In the genomic region with DNA sequence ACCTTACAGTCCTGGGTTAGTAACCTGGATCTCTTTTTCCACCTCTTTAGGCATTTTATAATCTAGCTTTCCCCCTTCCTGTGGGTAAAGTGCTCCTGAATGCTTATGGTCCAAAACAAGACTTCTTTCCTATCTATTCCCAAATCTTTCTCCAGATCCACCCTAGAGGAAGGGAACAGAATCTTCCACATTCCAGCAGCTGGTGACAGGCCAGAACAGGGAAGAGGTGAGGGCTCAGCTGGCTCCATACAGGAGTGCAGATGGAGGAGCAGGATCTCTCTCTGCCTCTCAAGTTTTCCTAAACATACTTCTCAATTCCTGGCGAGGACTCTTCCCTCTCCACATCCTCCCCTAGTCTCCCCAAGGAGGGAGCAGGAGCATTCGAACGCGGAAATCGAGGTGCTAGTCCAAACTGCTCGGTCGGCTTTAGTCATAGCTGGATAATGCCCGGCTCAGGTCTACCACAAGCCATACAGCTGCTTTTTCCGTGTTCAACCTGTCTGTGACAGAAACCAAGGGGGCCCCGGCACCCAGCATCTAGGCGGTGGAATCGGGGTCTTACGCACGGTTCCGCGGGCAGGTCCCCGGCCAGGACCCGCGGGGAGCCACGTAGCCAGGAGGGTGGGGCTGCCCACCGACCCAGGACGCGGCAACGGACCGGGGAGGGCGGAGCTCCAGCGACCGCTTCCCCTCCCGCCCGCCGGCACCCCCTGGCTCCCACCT, we compare ENCODE assay signal across 8 cellular contexts. TPM values are rescaled to one million over a fixed set of nuclear protein-coding genes. Genes with fewer than 3 reads are reported as not detected.
DNase-seq lines count a peak whose midpoint lies in the region; ATAC-seq and TF ChIP-seq lines count a peak whose summit lies in the region.

No MANE protein-coding gene starts in this region.

- H3K27ac Mint-ChIP-seq in activated B cell treated with CpG ODN at 0.5 μM for 24 hours, result peak overlapping the region; percentile 98

- POLR2A ChIA-PET in A673 (lab: Charles Lee; ENCODE audit: low non-redundant PET), result interaction anchor here (1.1 kb wide), 1 partner anchor 8 kb away, joined by 4 read pairs; the partner anchor contains the start of gene TUSC2
- POLR2A ChIA-PET in activated B cell treated with CpG ODN at 0.5 μM for 24 hours (lab: Charles Lee), result interaction anchor here (0.5 to 6.5 kb wide), 31 partner anchors 12 to 1436 kb away, joined by 3 to 195 read pairs (median 5); partner anchors contain the start of genes C3orf18, CISH, CYB561D2 and DCAF1

- intact Hi-C loops in A673 (cut with micrococcal nuclease; ENCODE audit: unreplicated experiment), result no loop called here
- intact Hi-C loops in activated B cell treated with CpG ODN at 0.5 μM for 24 hours (cut with micrococcal nuclease), result loop anchor here (1.0 to 2.0 kb wide), 4 partner anchors 8 to 37 kb away; partner anchors contain the start of genes HYAL3, NAA80, TMEM115 and TUSC2

- H3K9me3 Mint-ChIP-seq in activated B cell treated with CpG ODN at 0.5 μM for 24 hours, result no peaks in the 10 kb centered on the region

- peak; percentile 23 for ATAC-seq in GM18870 (IDR thresholded peaks at IDR 0.05; ENCODE audit: unreplicated experiment)
- ATAC-seq in HG03095 (IDR thresholded peaks at IDR 0.05; ENCODE audit: unreplicated experiment), result peak; percentile 23
- peak; percentile 35 for ATAC-seq in activated B cell treated with CpG ODN at 0.5 μM for 24 hours (ENCODE audit: low read depth)

- H3K27me3 Mint-ChIP-seq in activated B cell treated with CpG ODN at 0.5 μM for 24 hours, result no peaks in the 10 kb centered on the region

- peak overlapping the region; percentile 82 for H3K4me3 ChIP-seq in A673 (ENCODE audit: low read depth, low read length, poor library complexity, severe bottlenecking)
- peak overlapping the region; percentile 83 for H3K4me3 ChIP-seq in skeletal muscle cell (ENCODE audit: low read depth, low read length)

- no peaks in the 10 kb centered on the region for H3K4me1 ChIP-seq in A673 (ENCODE audit: insufficient read depth, low read length, poor library complexity, severe bottlenecking)

- peaks cover 68% of the 10 kb centered on the region for H3K4me1 Mint-ChIP-seq in activated B cell treated with CpG ODN at 0.5 μM for 24 hours

- TSS peak; percentile 64 for BruUV-seq in A673 (replicated peaks; lab: Mats Ljungman, UMichigan)

- no peak for TF ChIP-seq CTCF in A673 (conservative IDR thresholded peaks at IDR 0.05; ENCODE audit: low read depth, low read length)
- no peak for TF ChIP-seq CTCF in activated B cell treated with CpG ODN at 0.5 μM for 24 hours (IDR thresholded peaks at IDR 0.05)

- CTCF ChIA-PET in A673 (lab: Charles Lee), result interaction anchor here (0.5 to 1.5 kb wide), 3 partner anchors 8 to 1053 kb away, joined by 4 to 6 read pairs (median 4); partner anchors contain the start of gene TUSC2
- CTCF ChIA-PET in activated B cell treated with CpG ODN at 0.5 μM for 24 hours (lab: Charles Lee), result interaction anchor here (0.7 to 3.8 kb wide), 8 partner anchors 8 to 142 kb away, joined by 3 to 16 read pairs (median 6); partner anchors contain the start of genes CYB561D2, HYAL2, HYAL3 and NAA80

- peaks cover 5% of the 10 kb centered on the region for H3K36me3 ChIP-seq in A673 (ENCODE audit: insufficient read depth, low read length, poor library complexity, severe bottlenecking)

- H3K4me3 Mint-ChIP-seq in activated B cell treated with CpG ODN at 0.5 μM for 24 hours, result peak overlapping the region; percentile 95

- H3K27ac ChIP-seq in A673 (ENCODE audit: low read depth, low read length, poor library complexity, severe bottlenecking), result peak overlapping the region; percentile 90

- DNase-seq in A673 (ENCODE audit: low spot score), result no peak
- DNase-seq in activated B cell treated with CpG ODN at 0.5 μM for 24 hours, result no peak
- DNase-seq in germinal center (ENCODE audit: low spot score), result peak; percentile 73
- no peak for DNase-seq in skeletal muscle cell (ENCODE audit: low read depth)
- no peak for DNase-seq in NOMO-1 (lab: John Stamatoyannopoulos, UW; ENCODE audit: unreplicated experiment in 2 of 2)
- DNase-seq in SHP77 treated with DMSO at 0.1 percent for 48 hours (lab: John Stamatoyannopoulos, UW), result no peak

- no peaks in the 10 kb centered on the region for H3K27me3 ChIP-seq in A673 (replicated peaks; ENCODE audit: insufficient read depth, low read depth, low read length, poor library complexity)

- no peaks in the 10 kb centered on the region for H3K9me3 ChIP-seq in A673 (ENCODE audit: low read depth, low read length, poor library complexity, severe bottlenecking)

- peaks cover 26% of the 10 kb centered on the region for H3K36me3 Mint-ChIP-seq in activated B cell treated with CpG ODN at 0.5 μM for 24 hours (ENCODE audit: low read depth)

RNA-seq across cellular contexts. Expression of gene RASSF1, which starts 4.0 kb away (rescaled TPM):
- total RNA-seq in A673 (2021) (10.2 and 14.4 TPM in 2 replicates), activated B cell treated with CpG ODN at 0.5 μM for 24 hours (34.0 and 38.0 TPM in 2 replicates)

RNA-seq across cellular contexts. Expression of gene TUSC2, which starts 8.6 kb away (rescaled TPM):
- total RNA-seq in A673 (2021) (14.6 and 15.2 TPM in 2 replicates), activated B cell treated with CpG ODN at 0.5 μM for 24 hours (32.2 and 33.4 TPM in 2 replicates)

RNA-seq across cellular contexts. Expression of gene ZMYND10, which starts 8.9 kb away (rescaled TPM):
- total RNA-seq in A673 (2021) (0.67 and 1.0 TPM in 2 replicates), activated B cell treated with CpG ODN at 0.5 μM for 24 hours (0.61 and 0.64 TPM in 2 replicates)

RNA-seq across cellular contexts. Expression of gene NPRL2, which starts 14.0 kb away (rescaled TPM):
- total RNA-seq in A673 (2021) (15.2 and 16.0 TPM in 2 replicates), activated B cell treated with CpG ODN at 0.5 μM for 24 hours (23.6 and 26.4 TPM in 2 replicates)

RNA-seq across cellular contexts. Expression of gene CYB561D2, which starts 14.0 kb away (rescaled TPM):
- total RNA-seq in A673 (2021) (7.9 and 8.2 TPM in 2 replicates), activated B cell treated with CpG ODN at 0.5 μM for 24 hours (22.9 and 26.0 TPM in 2 replicates)
